ENCODE assay signal across 1 cellular context in the genomic region with DNA sequence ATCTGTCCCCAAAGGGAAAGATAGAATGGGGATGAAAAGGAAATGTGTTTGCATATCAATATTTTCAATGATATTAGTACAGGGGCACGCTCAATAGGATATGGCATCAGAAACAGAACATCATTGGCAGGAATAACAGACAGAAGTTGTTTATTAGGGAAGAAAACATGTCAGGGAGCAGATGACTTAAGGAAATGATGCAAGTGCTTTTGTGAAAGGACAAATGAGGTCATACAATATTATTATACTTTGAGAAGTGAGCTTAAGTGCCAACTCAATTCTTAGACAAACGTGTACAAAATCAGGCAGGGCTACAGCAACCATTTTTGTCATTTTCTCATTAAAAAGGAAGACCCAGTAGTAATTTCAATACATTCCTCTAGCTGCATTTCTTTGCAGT.
TF ChIP-seq lines count a peak whose summit lies in the region.

No MANE protein-coding gene starts in this region.

TF ChIP-seq in K562, 482 proteins besides CTCF, POLR2A, EP300 and RAD21 (continued from another document):
- TF ChIP-seq, protein P1, sequence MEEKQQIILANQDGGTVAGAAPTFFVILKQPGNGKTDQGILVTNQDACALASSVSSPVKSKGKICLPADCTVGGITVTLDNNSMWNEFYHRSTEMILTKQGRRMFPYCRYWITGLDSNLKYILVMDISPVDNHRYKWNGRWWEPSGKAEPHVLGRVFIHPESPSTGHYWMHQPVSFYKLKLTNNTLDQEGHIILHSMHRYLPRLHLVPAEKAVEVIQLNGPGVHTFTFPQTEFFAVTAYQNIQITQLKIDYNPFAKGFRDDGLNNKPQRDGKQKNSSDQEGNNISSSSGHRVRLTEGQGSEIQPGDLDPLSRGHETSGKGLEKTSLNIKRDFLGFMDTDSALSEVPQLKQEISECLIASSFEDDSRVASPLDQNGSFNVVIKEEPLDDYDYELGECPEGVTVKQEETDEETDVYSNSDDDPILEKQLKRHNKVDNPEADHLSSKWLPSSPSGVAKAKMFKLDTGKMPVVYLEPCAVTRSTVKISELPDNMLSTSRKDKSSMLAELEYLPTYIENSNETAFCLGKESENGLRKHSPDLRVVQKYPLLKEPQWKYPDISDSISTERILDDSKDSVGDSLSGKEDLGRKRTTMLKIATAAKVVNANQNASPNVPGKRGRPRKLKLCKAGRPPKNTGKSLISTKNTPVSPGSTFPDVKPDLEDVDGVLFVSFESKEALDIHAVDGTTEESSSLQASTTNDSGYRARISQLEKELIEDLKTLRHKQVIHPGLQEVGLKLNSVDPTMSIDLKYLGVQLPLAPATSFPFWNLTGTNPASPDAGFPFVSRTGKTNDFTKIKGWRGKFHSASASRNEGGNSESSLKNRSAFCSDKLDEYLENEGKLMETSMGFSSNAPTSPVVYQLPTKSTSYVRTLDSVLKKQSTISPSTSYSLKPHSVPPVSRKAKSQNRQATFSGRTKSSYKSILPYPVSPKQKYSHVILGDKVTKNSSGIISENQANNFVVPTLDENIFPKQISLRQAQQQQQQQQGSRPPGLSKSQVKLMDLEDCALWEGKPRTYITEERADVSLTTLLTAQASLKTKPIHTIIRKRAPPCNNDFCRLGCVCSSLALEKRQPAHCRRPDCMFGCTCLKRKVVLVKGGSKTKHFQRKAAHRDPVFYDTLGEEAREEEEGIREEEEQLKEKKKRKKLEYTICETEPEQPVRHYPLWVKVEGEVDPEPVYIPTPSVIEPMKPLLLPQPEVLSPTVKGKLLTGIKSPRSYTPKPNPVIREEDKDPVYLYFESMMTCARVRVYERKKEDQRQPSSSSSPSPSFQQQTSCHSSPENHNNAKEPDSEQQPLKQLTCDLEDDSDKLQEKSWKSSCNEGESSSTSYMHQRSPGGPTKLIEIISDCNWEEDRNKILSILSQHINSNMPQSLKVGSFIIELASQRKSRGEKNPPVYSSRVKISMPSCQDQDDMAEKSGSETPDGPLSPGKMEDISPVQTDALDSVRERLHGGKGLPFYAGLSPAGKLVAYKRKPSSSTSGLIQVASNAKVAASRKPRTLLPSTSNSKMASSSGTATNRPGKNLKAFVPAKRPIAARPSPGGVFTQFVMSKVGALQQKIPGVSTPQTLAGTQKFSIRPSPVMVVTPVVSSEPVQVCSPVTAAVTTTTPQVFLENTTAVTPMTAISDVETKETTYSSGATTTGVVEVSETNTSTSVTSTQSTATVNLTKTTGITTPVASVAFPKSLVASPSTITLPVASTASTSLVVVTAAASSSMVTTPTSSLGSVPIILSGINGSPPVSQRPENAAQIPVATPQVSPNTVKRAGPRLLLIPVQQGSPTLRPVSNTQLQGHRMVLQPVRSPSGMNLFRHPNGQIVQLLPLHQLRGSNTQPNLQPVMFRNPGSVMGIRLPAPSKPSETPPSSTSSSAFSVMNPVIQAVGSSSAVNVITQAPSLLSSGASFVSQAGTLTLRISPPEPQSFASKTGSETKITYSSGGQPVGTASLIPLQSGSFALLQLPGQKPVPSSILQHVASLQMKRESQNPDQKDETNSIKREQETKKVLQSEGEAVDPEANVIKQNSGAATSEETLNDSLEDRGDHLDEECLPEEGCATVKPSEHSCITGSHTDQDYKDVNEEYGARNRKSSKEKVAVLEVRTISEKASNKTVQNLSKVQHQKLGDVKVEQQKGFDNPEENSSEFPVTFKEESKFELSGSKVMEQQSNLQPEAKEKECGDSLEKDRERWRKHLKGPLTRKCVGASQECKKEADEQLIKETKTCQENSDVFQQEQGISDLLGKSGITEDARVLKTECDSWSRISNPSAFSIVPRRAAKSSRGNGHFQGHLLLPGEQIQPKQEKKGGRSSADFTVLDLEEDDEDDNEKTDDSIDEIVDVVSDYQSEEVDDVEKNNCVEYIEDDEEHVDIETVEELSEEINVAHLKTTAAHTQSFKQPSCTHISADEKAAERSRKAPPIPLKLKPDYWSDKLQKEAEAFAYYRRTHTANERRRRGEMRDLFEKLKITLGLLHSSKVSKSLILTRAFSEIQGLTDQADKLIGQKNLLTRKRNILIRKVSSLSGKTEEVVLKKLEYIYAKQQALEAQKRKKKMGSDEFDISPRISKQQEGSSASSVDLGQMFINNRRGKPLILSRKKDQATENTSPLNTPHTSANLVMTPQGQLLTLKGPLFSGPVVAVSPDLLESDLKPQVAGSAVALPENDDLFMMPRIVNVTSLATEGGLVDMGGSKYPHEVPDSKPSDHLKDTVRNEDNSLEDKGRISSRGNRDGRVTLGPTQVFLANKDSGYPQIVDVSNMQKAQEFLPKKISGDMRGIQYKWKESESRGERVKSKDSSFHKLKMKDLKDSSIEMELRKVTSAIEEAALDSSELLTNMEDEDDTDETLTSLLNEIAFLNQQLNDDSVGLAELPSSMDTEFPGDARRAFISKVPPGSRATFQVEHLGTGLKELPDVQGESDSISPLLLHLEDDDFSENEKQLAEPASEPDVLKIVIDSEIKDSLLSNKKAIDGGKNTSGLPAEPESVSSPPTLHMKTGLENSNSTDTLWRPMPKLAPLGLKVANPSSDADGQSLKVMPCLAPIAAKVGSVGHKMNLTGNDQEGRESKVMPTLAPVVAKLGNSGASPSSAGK (IDR thresholded peaks at IDR 0.05): 0 out of 2 replicates have a peak, but pooled peaks have one; percentile 3
- TF ChIP-seq MEIS2 (IDR thresholded peaks at IDR 0.05; ENCODE audit: partially characterized antibody): no peak
- TF ChIP-seq PTTG1 (tag; IDR thresholded peaks at IDR 0.05; ENCODE audit: low read depth): no peak
- peak; percentile 10; the same call in 1 of the 2 replicates for TF ChIP-seq CEBPG (CRISPR knock-in tag; IDR thresholded peaks at IDR 0.05)
- TF ChIP-seq CEBPG (tag; conservative IDR thresholded peaks at IDR 0.05 in 1 of 2, IDR thresholded peaks at IDR 0.05 in 1 of 2): peak; percentile 73 to 81
- TF ChIP-seq XRCC4 (IDR thresholded peaks at IDR 0.05; ENCODE audit: extremely low read depth, insufficient read depth, insufficient read length): no peak
- TF ChIP-seq, protein P2, sequence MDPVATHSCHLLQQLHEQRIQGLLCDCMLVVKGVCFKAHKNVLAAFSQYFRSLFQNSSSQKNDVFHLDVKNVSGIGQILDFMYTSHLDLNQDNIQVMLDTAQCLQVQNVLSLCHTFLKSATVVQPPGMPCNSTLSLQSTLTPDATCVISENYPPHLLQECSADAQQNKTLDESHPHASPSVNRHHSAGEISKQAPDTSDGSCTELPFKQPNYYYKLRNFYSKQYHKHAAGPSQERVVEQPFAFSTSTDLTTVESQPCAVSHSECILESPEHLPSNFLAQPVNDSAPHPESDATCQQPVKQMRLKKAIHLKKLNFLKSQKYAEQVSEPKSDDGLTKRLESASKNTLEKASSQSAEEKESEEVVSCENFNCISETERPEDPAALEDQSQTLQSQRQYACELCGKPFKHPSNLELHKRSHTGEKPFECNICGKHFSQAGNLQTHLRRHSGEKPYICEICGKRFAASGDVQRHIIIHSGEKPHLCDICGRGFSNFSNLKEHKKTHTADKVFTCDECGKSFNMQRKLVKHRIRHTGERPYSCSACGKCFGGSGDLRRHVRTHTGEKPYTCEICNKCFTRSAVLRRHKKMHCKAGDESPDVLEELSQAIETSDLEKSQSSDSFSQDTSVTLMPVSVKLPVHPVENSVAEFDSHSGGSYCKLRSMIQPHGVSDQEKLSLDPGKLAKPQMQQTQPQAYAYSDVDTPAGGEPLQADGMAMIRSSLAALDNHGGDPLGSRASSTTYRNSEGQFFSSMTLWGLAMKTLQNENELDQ (CRISPR knock-in tag; IDR thresholded peaks at IDR 0.05; ENCODE audit: borderline replicate concordance): no peak
- peak; percentile 55; the same call in 1 of the 2 replicates for TF ChIP-seq ATF7 (IDR thresholded peaks at IDR 0.05)
